ENCODE assay signal across 9 cellular contexts in the genomic region with DNA sequence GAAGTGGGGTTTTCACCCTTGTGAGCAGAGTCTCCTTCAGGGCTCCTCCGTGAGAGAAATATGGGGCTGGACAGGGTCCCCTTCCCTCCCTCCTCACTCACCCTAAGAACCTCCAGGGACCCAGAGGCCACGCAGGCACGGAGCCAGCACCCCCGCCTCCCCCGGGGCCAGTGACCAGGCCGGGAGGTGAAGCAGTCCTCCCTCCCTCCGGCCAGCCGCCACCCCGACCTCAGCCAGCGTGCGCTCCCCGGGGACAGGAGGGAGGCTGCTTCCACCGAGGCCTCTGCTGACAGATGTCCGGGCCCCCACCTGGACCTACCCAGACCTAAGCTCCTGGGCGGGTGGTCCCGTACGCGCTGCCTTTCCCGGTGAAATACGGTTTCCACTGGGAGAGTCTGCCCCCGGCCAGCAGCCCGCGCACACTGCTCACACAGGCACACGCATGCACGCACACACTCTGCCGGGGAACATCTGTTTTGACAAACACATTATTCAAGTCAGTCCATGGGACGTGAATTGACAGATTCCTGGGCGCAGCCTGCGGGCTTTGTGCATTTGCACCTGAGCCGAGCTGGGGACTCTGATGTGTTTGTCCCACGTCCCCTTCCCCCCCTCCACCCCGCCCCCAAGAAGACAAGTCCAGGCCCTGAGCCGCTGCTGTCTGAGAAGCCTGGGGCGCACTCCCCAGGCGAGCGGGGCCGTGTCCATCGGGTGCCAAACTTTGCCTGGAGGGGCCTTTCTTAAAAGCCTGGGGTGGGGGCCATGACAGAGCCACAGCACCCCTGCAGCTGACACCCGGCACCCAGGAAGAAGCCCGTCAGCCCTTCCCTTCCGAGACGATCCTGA. TPM values are rescaled to one million over a fixed set of nuclear protein-coding genes. Genes with fewer than 3 reads are reported as not detected.
A peak's percentile ranks its signal among the peaks of the same experiment; 100 is the strongest.
DNase-seq lines count a peak whose midpoint lies in the region; ATAC-seq, FAIRE-seq and TF ChIP-seq lines count a peak whose summit lies in the region.
"Had no signal": no experiment of that assay in that cellular context is flagged by ENCODE, and none has a peak within 500 bp of the region (broad histone marks: within the 10 kb centered on the region; RNA-seq: fewer than 3 reads in every experiment).

No MANE protein-coding gene starts in this region.

- no peak for TF ChIP-seq POLR2A in H1 (IDR thresholded peaks at IDR 0.05; ENCODE audit: control extremely low read depth in 1 of 2, low read depth in 2 of 2, low read length in 2 of 2)

- ATAC-seq in aorta (ENCODE audit: low FRiP score): peak; percentile 6
- ATAC-seq in HG03108 (IDR thresholded peaks at IDR 0.05; ENCODE audit: unreplicated experiment): no peak
- no peak for ATAC-seq in GM19351 (IDR thresholded peaks at IDR 0.05; ENCODE audit: unreplicated experiment)

- WGBS in H1 (ENCODE audit: extremely low coverage in 1 of 2, insufficient coverage in 1 of 2, insufficient read length in 1 of 2, insufficient replicate concordance in 2 of 2, low coverage in 1 of 2, low lambda C conversion rate in 2 of 2, missing lambda C conversion rate in 1 of 2), 2 experiments: 1% methylated on average over 33 of the region's 42 CpGs; no CpG with 5 or more reads in 1 of the 2 experiments
- 0 to 1% methylated on average over 42 of the region's 42 CpGs for WGBS in aorta, 2 donors

- no peak overlapping the region for H4K8ac ChIP-seq in H1 (ENCODE audit: extremely low read depth, insufficient read depth, low read length)

- peak overlapping the region in 2 of 3 experiments; percentile 29 to 51 for H3K27ac Mint-ChIP-seq in nephron

- POLR2A ChIA-PET in H1 (lab: Charles Lee; ENCODE audit: partially characterized antibody): interaction anchor here (1.6 kb wide), 1 partner anchor 12 kb away, joined by 5 read pairs; no protein-coding TSS in a partner anchor

- no peak overlapping the region for H2AK5ac ChIP-seq in H1 (ENCODE audit: low read depth, low read length)

- TF ChIP-seq RAD21 in H1 (IDR thresholded peaks at IDR 0.05 in 1 of 2, conservative IDR thresholded peaks at IDR 0.05 in 1 of 2; ENCODE audit: low read depth in 2 of 2, low read length in 2 of 2): no peak

- no peak overlapping the region for H3K4ac ChIP-seq in H1 (replicated peaks; ENCODE audit: insufficient read length, low read depth, low read length)

- H2AFZ ChIP-seq in H1 (ENCODE audit: low read length): no peak overlapping the region

- FAIRE-seq in H1 (lab: Jason Lieb, UNC): no peak
- FAIRE-seq: GM19239 had no signal

- H2BK12ac ChIP-seq in H1 (ENCODE audit: low read depth, low read length): no peak overlapping the region

- H3K9ac ChIP-seq in H1 (replicated peaks in 1 of 4; ENCODE audit: extremely low read depth in 1 of 4, low read depth in 3 of 4, low read length in 3 of 4): no peak overlapping the region

- H3K4me1 Mint-ChIP-seq in nephron: peaks cover 23% of the 10 kb centered on the region

- H3K27me3 Mint-ChIP-seq in nephron (ENCODE audit: low read depth): peaks cover 64% of the 10 kb centered on the region

- H3K27me3 ChIP-seq in cardiac muscle cell (peaks cover 40% of the 10 kb centered on the region), right atrium auricular region (peaks cover 4 to 16% of the 10 kb centered on the region in 2 donors), H1 (replicated peaks in 1 of 4; ENCODE audit: control insufficient read depth in 3 of 4, extremely low read depth in 1 of 4, insufficient read depth in 3 of 4, low read length in 3 of 4) (peaks cover 37 to 66% (median 59%) of the 10 kb centered on the region in 4 experiments), aorta (ENCODE audit: control insufficient read depth in 1 of 2, insufficient read depth in 2 of 2, low read length in 1 of 2) (no peaks in the 10 kb centered on the region)

- H3K56ac ChIP-seq in H1 (replicated peaks; ENCODE audit: insufficient read length, low read depth, low read length): no peak overlapping the region

- no peak overlapping the region for H2BK20ac ChIP-seq in H1 (ENCODE audit: low read length)

- DNase-seq in cardiac muscle cell (ENCODE audit: low read depth in 1 of 2, low spot score in 1 of 2) (peak in 1 of 2 donors; percentile 29), right atrium auricular region (ENCODE audit: low spot score) (no peak), H1 (ENCODE audit: low read depth in 1 of 2, low spot score in 2 of 2) (peak in 1 of 2 experiments; percentile 58), aorta (no peak), kidney tubule cell (ENCODE audit: low spot score) (no peak)

- H3K79me1 ChIP-seq in H1 (ENCODE audit: low read depth, low read length): no peaks in the 10 kb centered on the region

- no peak overlapping the region for H3K27ac ChIP-seq in cardiac muscle cell
- H3K27ac ChIP-seq in right atrium auricular region: no peak overlapping the region
- H3K27ac ChIP-seq in H1 (ENCODE audit: low read depth, low read length): no peak overlapping the region
- no peak overlapping the region for H3K27ac ChIP-seq in aorta (ENCODE audit: low read depth in 1 of 2, low read length in 2 of 2)

- no peaks in the 10 kb centered on the region for H3K9me3 ChIP-seq in cardiac muscle cell (ENCODE audit: low read depth)
- H3K9me3 ChIP-seq in right atrium auricular region: peaks cover 0 to 6% of the 10 kb centered on the region in 2 donors
- H3K9me3 ChIP-seq in H1 (ENCODE audit: insufficient read depth in 2 of 2, low read depth in 1 of 2, low read length in 1 of 2): peaks cover 5 to 8% of the 10 kb centered on the region in 2 experiments; a peak in 3 of 4 replicates
- H3K9me3 ChIP-seq in aorta (ENCODE audit: control insufficient read depth, low read length): peaks cover 3% of the 10 kb centered on the region

- no peak overlapping the region for H3K14ac ChIP-seq in H1 (ENCODE audit: insufficient read length)

- H3K4me1 ChIP-seq in cardiac muscle cell (ENCODE audit: low read depth) (peaks cover 6% of the 10 kb centered on the region), right atrium auricular region (peaks cover 0 to 32% of the 10 kb centered on the region in 2 donors), H1 (replicated peaks in 1 of 4; ENCODE audit: control insufficient read depth in 3 of 4, insufficient read depth in 4 of 4, low read length in 3 of 4) (peaks cover 4 to 18% (median 11%) of the 10 kb centered on the region in 4 experiments), aorta (ENCODE audit: control insufficient read depth in 1 of 2, insufficient read depth in 2 of 2, low read length in 2 of 2) (no peaks in the 10 kb centered on the region)

- H3K23me2 ChIP-seq in H1 (ENCODE audit: low read depth, low read length): peaks cover 21% of the 10 kb centered on the region

- peak overlapping the region; percentile 87 to 92 (median 91) for H3K4me3 Mint-ChIP-seq in nephron

- no peaks in the 10 kb centered on the region for H3K79me2 ChIP-seq in H1 (ENCODE audit: control insufficient read depth in 1 of 2, insufficient read depth in 2 of 2, low read length in 2 of 2)

- no peaks in the 10 kb centered on the region for H3K9me3 Mint-ChIP-seq in nephron

- intact Hi-C loops in aorta (cut with DNase I): no loop called here

- H3K18ac ChIP-seq in H1 (ENCODE audit: extremely low read depth, low read length): no peak overlapping the region; the same call in 1 of the 2 replicates

- peak overlapping the region; percentile 94 to 96 for H3K4me2 ChIP-seq in H1 (ENCODE audit: insufficient read depth in 1 of 2, low read depth in 2 of 2, low read length in 2 of 2)

- H3K4me3 ChIP-seq in cardiac muscle cell (peak overlapping the region; percentile 33), right atrium auricular region (peak overlapping the region in 1 of 2 donors; percentile 35), H1 (ENCODE audit: extremely low read depth in 1 of 4, insufficient read depth in 2 of 4, low read depth in 3 of 4, low read length in 4 of 4) (peak overlapping the region; percentile 52 to 71 (median 60)), aorta (ENCODE audit: low read length in 2 of 2) (peak overlapping the region in 1 of 2 donors; percentile 28)

- H2BK5ac ChIP-seq in H1 (ENCODE audit: low read depth, low read length): no peak overlapping the region

- TF ChIP-seq CTCF in cardiac muscle cell (IDR thresholded peaks at IDR 0.05; ENCODE audit: low read depth, low read length): no peak
- TF ChIP-seq CTCF in right atrium auricular region (IDR thresholded peaks at IDR 0.05): no peak
- no peak for TF ChIP-seq CTCF in H1 (IDR thresholded peaks at IDR 0.05; ENCODE audit: control extremely low read depth in 1 of 3, insufficient read depth in 1 of 3, low read depth in 1 of 3, low read length in 3 of 3)
- TF ChIP-seq CTCF in nephron (IDR thresholded peaks at IDR 0.05; ENCODE audit: unreplicated experiment in 3 of 3): no peak

- CTCF ChIA-PET in H1 (lab: Charles Lee; ENCODE audit: partially characterized antibody): interaction anchor here (1.0 to 3.0 kb wide), 4 partner anchors 14 to 81 kb away, joined by 3 to 22 read pairs (median 6); no protein-coding TSS in a partner anchor

- no peak for TF ChIP-seq EP300 in H1 (IDR thresholded peaks at IDR 0.05; ENCODE audit: borderline replicate concordance in 1 of 2, low read depth in 2 of 2, low read length in 2 of 2)

- H3K23ac ChIP-seq in H1 (ENCODE audit: insufficient read length): no peak overlapping the region

- H2BK120ac ChIP-seq in H1 (replicated peaks; ENCODE audit: low read depth, low read length): no peak overlapping the region

- H4K91ac ChIP-seq in H1 (replicated peaks; ENCODE audit: insufficient read length, low read length): no peak overlapping the region

- no peaks in the 10 kb centered on the region for H3K36me3 ChIP-seq in cardiac muscle cell
- no peaks in the 10 kb centered on the region for H3K36me3 ChIP-seq in right atrium auricular region
- no peaks in the 10 kb centered on the region for H3K36me3 ChIP-seq in H1 (ENCODE audit: control insufficient read depth in 2 of 4, insufficient read depth in 4 of 4, low read length in 3 of 4)
- no peaks in the 10 kb centered on the region for H3K36me3 ChIP-seq in aorta (ENCODE audit: control insufficient read depth in 1 of 2, insufficient read depth in 2 of 2, low read length in 1 of 2)

- H4K20me1 ChIP-seq in H1 (replicated peaks in 1 of 2; ENCODE audit: control insufficient read depth in 1 of 2, insufficient read depth in 2 of 2, low read length in 2 of 2): peaks cover 2 to 4% of the 10 kb centered on the region in 2 experiments

- H3K36me3 Mint-ChIP-seq in nephron (ENCODE audit: low read depth): no peaks in the 10 kb centered on the region

- no peak overlapping the region for H2BK15ac ChIP-seq in H1 (ENCODE audit: low read length)

- no peak overlapping the region for H4K5ac ChIP-seq in H1 (ENCODE audit: insufficient read length, low read depth, low read length)

RNA-seq across cellular contexts. Expression of a gene that starts 0.7 kb away (rescaled TPM):
- total RNA-seq in cardiac muscle cell (2.4 and 10.5 TPM in 2 replicates), right atrium auricular region (under 1 TPM in 1 of 2 donors, not detected in 1; 0.04 TPM), aorta (1 to 10 TPM in 1 of 2 donors, under 1 TPM in 1; 0.39 to 1.0 TPM)
- polyA plus RNA-seq in cardiac muscle cell (2.6 and 8.3 TPM in 2 replicates), H1 (2011; rRNA removed) (0.18 and 0.52 TPM in 2 replicates), aorta (not detected)
- total RNA-seq in H1 (2021; fragmentation: NEBNext Ultra II Directional; extraction: Animal tissue kit (Norgen Biotek cat#: 25700)): 0.31 and 0.65 TPM in 2 replicates
- polyA plus RNA-seq in H1 (2011; cell fraction: cytosol; rRNA removed): 0.43 TPM
- 0.73 TPM for polyA plus RNA-seq in H1 (2011; cell fraction: nucleus; rRNA removed)
- polyA plus RNA-seq in H1 (2012, experiment 1 of 2): 0.08 to 0.66 TPM (median 0.31 TPM) in 4 replicates
- polyA plus RNA-seq in H1 (2012, experiment 2 of 2): not detected
- 0.59 TPM for polyA plus RNA-seq in H1 (2013, experiment 1 of 2)
- polyA plus RNA-seq in H1 (2013, experiment 2 of 2): 0.48 TPM
- polyA minus RNA-seq in H1 (2011; rRNA and poly(A)+ RNA removed): 0.17 and 0.60 TPM in 2 replicates
- not detected for polyA minus RNA-seq in H1 (2011; cell fraction: cytosol; rRNA and poly(A)+ RNA removed)
- polyA minus RNA-seq in H1 (2011; cell fraction: nucleus; rRNA and poly(A)+ RNA removed): 0.90 TPM
